ENCODE assay signal across 12 cellular contexts in the genomic region with DNA sequence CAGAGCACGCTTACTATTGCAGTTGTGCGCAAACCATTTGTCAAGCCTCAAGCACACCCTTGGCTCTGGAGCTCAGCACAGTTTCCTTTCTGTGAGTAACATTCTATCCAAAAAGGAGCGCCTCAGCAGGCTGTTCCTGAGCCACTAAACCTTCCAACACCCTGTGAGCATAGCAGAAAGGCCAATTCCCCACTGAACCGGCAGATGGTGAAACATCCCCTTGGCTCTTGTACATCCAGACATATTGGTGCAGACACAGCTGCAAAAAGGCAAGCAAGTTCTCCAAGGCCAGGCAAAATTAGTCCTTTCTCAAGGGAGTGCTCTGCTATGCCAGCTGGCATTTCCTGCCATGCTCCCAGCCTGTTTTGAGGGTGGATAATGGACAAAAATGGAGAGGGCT. TPM values are rescaled to one million over a fixed set of nuclear protein-coding genes. Genes with fewer than 3 reads are reported as not detected.
A peak's percentile ranks its signal among the peaks of the same experiment; 100 is the strongest.
DNase-seq lines count a peak whose midpoint lies in the region; ATAC-seq and TF ChIP-seq lines count a peak whose summit lies in the region.
"Had no signal": no experiment of that assay in that cellular context is flagged by ENCODE, and none has a peak within 500 bp of the region (broad histone marks: within the 10 kb centered on the region; RNA-seq: fewer than 3 reads in every experiment).

No MANE protein-coding gene starts in this region.

- no peak overlapping the region for H3K27ac ChIP-seq in neural progenitor cell
- no peak overlapping the region for H3K27ac ChIP-seq in Peyer's patch

- H3K4me2 ChIP-seq in neural progenitor cell: no peak overlapping the region

- no peak for TF ChIP-seq POLR2A in Peyer's patch (IDR thresholded peaks at IDR 0.05)

- no peaks in the 10 kb centered on the region for H3K79me2 ChIP-seq in neural progenitor cell (ENCODE audit: low read depth)

- H3K4me3 ChIP-seq in BE2C (ENCODE audit: low read depth, low read length): no peak overlapping the region
- no peak overlapping the region for H3K4me3 ChIP-seq in fibroblast of mammary gland (ENCODE audit: control insufficient read depth, low read depth, low read length)
- no peak overlapping the region for H3K4me3 ChIP-seq in neural progenitor cell
- H3K4me3 ChIP-seq in Peyer's patch: no peak overlapping the region

- H3K9me3 ChIP-seq in BE2C: no peaks in the 10 kb centered on the region
- no peaks in the 10 kb centered on the region for H3K9me3 ChIP-seq in neural progenitor cell (ENCODE audit: low read depth)
- H3K9me3 ChIP-seq in Peyer's patch: no peaks in the 10 kb centered on the region

- H3K27ac Mint-ChIP-seq in neural progenitor cell: no peak overlapping the region
- H3K27ac Mint-ChIP-seq: IgD-negative memory B cell; stimulated activated naive CD8-positive, alpha-beta T cell treated with anti-CD3 and anti-CD28 coated beads, Interleukin-15, amount 100 ng/mL, for 72 hours had no signal

- H4K20me1 ChIP-seq in neural progenitor cell (ENCODE audit: low read depth): no peaks in the 10 kb centered on the region

- no peak for ATAC-seq in GM21576 (IDR thresholded peaks at IDR 0.05; ENCODE audit: unreplicated experiment)
- no peak for ATAC-seq in stimulated activated naive CD8-positive, alpha-beta T cell treated with anti-CD3 and anti-CD28 coated beads, Interleukin-15, Interleukin-2, amounts not matched to agents 100 U/mL and 50 U/mL, for 24 hours
- ATAC-seq: stimulated activated naive CD8-positive, alpha-beta T cell treated with anti-CD3 and anti-CD28 coated beads, Interleukin-15, amount 100 ng/mL, for 72 hours had no signal

- peak; percentile 30; the same call in 1 of the 2 replicates for TF ChIP-seq CTCF in BE2C (IDR thresholded peaks at IDR 0.05; ENCODE audit: low read depth, low read length)
- TF ChIP-seq CTCF in fibroblast of mammary gland (conservative IDR thresholded peaks at IDR 0.05; ENCODE audit: control insufficient read depth, insufficient read depth, low read depth, low read length): no peak
- TF ChIP-seq CTCF in neural progenitor cell (IDR thresholded peaks at IDR 0.05): no peak
- no peak for TF ChIP-seq CTCF in Peyer's patch (IDR thresholded peaks at IDR 0.05)

- peak overlapping the region; percentile 60 for H2AFZ ChIP-seq in neural progenitor cell (replicated peaks)

- H3K4me1 Mint-ChIP-seq in neural progenitor cell: peaks cover 6% of the 10 kb centered on the region

- no peaks in the 10 kb centered on the region for H3K9me3 Mint-ChIP-seq in neural progenitor cell
- H3K9me3 Mint-ChIP-seq: IgD-negative memory B cell; stimulated activated naive CD8-positive, alpha-beta T cell treated with anti-CD3 and anti-CD28 coated beads, Interleukin-15, amount 100 ng/mL, for 72 hours had no signal

- no peaks in the 10 kb centered on the region for H3K27me3 Mint-ChIP-seq in neural progenitor cell (ENCODE audit: insufficient read depth, low read depth)
- H3K27me3 Mint-ChIP-seq: IgD-negative memory B cell; stimulated activated naive CD8-positive, alpha-beta T cell treated with anti-CD3 and anti-CD28 coated beads, Interleukin-15, amount 100 ng/mL, for 72 hours had no signal

- H3K36me3 ChIP-seq in BE2C (no peaks in the 10 kb centered on the region), neural progenitor cell (no peaks in the 10 kb centered on the region), Peyer's patch (no peaks in the 10 kb centered on the region)

- no peaks in the 10 kb centered on the region for H3K4me1 ChIP-seq in BE2C
- peaks cover 8% of the 10 kb centered on the region for H3K4me1 ChIP-seq in neural progenitor cell
- no peaks in the 10 kb centered on the region for H3K4me1 ChIP-seq in Peyer's patch

- peak; percentile 5 for DNase-seq in BE2C
- peak; percentile 90 for DNase-seq in NCI-H446 treated with DMSO at 0.1 percent for 48 hours (lab: John Stamatoyannopoulos, UW)
- peak; percentile 40 for DNase-seq in fibroblast of mammary gland (ENCODE audit: low read depth)
- DNase-seq in neural progenitor cell (ENCODE audit: low spot score): peak; percentile 11
- no peak for DNase-seq in Peyer's patch
- no peak for DNase-seq in stimulated activated naive CD8-positive, alpha-beta T cell treated with anti-CD3 and anti-CD28 coated beads, Interleukin-15, Interleukin-2, amounts not matched to agents 100 U/mL and 50 U/mL, for 24 hours
- DNase-seq in cortex of kidney (lab: John Stamatoyannopoulos, UW): no peak
- DNase-seq: activated CD8-positive, alpha-beta memory T cell treated with anti-CD3 and anti-CD28 coated beads for 24 hours; NCI-H226; stimulated activated naive CD8-positive, alpha-beta T cell treated with anti-CD3 and anti-CD28 coated beads, Interleukin-15, amount 100 ng/mL, for 72 hours had no signal

- H3K36me3 Mint-ChIP-seq in neural progenitor cell: no peaks in the 10 kb centered on the region
- H3K36me3 Mint-ChIP-seq: IgD-negative memory B cell had no signal

- H3K4me3 Mint-ChIP-seq in neural progenitor cell: no peak overlapping the region
- H3K4me3 Mint-ChIP-seq: IgD-negative memory B cell; stimulated activated naive CD8-positive, alpha-beta T cell treated with anti-CD3 and anti-CD28 coated beads, Interleukin-15, amount 100 ng/mL, for 72 hours had no signal

- no peaks in the 10 kb centered on the region for H3F3A ChIP-seq in neural progenitor cell (ENCODE audit: low read depth)

- no peak overlapping the region for H3K9ac ChIP-seq in neural progenitor cell

- H3K27me3 ChIP-seq in BE2C (no peaks in the 10 kb centered on the region), neural progenitor cell (no peaks in the 10 kb centered on the region), Peyer's patch (no peaks in the 10 kb centered on the region)

RNA-seq across cellular contexts. Expression of gene CEMIP2, which starts 44.1 kb away (rescaled TPM):
- polyA plus RNA-seq in BE2C (2012; ENCODE audit: insufficient read depth, insufficient read length, low read depth): 1.8 TPM
- total RNA-seq in neural progenitor cell (ENCODE audit: low replicate concordance) (185 and 218 TPM in 2 replicates), Peyer's patch (100 to 1,000 TPM in 3 of 4 donors, 10 to 100 TPM in 1; 79.2 to 243 (median 215) TPM)

Comparison
In these comparisons a context has a peak if more than half of its experiments do, and no peak if none do; other contexts are left out.
1. DNase-seq: peak in BE2C (single experiment), NCI-H446 treated with DMSO at 0.1 percent for 48 hours (single experiment), fibroblast of mammary gland (single experiment) and neural progenitor cell (single experiment); none in Peyer's patch (0 of 3), stimulated activated naive CD8-positive, alpha-beta T cell treated with anti-CD3 and anti-CD28 coated beads, Interleukin-15, Interleukin-2, amounts not matched to agents 100 U/mL and 50 U/mL, for 24 hours (single experiment) and cortex of kidney (single experiment).